Comparison of ENCODE assay signal across 18 cellular contexts in genomic region chr21:32366191-32366590, GRCh38.
"Had no signal": no experiment of that assay in that cellular context is flagged by ENCODE, and none has a peak within 500 bp of the region (broad histone marks: within the 10 kb centered on the region; RNA-seq: fewer than 3 reads in every experiment).

No MANE protein-coding gene starts in this region.

- ATAC-seq: gastroesophageal sphincter, left cardiac atrium, left ventricle myocardium superior, pancreas, psoas muscle had no signal

- DNase-seq: central memory CD4-positive, alpha-beta T cell; cortex of kidney; effector memory CD4-positive, alpha-beta T cell; glutamatergic neuron; kidney; left cardiac atrium; left ventricle myocardium superior; mesendoderm; naive B cell; occipital lobe; pancreas; psoas muscle; small intestine; stimulated activated CD4-positive, alpha-beta T cell treated with anti-CD3 and anti-CD28 coated beads, Interleukin-2, amount 100 ng/mL, for 48 hours; stimulated activated naive CD4-positive, alpha-beta T cell treated with Interleukin-2 at 50 U/mL for 16 hours; tibial artery; upper lobe of left lung had no signal
